ENCODE assay signal across 2 cellular contexts in the genomic region with DNA sequence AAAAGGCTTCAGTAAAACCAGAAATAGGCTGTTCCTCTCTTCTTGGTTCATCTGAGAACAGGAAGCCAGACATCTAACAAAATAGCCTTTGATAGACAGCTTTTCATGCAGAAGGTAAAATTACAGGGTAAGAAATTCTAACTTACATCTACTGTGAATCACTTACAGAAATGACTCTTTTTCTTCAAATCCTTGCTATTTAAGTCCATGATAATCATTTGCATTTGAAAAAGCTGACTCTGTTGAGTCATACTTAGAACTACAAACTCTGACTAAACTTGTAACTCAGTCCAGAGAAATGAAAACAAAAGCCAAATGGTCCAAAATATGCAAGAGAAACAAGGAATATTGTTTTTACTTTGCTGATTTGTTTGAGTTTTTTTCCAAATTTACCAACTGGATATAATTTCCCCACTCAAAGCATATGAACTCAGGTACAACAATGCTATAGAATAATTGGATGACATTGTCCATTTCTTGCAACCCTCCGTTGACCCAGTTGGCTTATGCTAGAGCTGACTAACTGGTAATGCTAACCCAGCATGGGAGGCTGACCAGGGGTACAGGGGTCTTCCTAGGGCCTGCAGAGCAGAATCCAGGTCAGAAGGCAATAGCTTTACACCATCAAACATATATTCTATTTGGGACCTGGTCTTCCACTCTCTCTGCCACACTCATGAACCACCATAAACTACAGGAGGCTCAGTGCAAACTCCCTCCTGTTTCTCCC.
TF ChIP-seq lines count a peak whose summit lies in the region.

No MANE protein-coding gene starts in this region.

TF ChIP-seq in IMR-90, 13 proteins besides CTCF, POLR2A, EP300 and RAD21:
- TF ChIP-seq FOS (IDR thresholded peaks at IDR 0.05; ENCODE audit: low read depth, low read length) (peak; percentile 73; the same call in 1 of the 2 replicates), MAFK (IDR thresholded peaks at IDR 0.05; ENCODE audit: low read depth, low read length) (peak; percentile 50; the same call in 1 of the 2 replicates), CHD1 (IDR thresholded peaks at IDR 0.05; ENCODE audit: low read depth, low read length) (no peak), MAZ (IDR thresholded peaks at IDR 0.05; ENCODE audit: borderline replicate concordance, low read depth, low read length) (no peak)
- TF ChIP-seq, protein P1, sequence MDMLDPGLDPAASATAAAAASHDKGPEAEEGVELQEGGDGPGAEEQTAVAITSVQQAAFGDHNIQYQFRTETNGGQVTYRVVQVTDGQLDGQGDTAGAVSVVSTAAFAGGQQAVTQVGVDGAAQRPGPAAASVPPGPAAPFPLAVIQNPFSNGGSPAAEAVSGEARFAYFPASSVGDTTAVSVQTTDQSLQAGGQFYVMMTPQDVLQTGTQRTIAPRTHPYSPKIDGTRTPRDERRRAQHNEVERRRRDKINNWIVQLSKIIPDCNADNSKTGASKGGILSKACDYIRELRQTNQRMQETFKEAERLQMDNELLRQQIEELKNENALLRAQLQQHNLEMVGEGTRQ (IDR thresholded peaks at IDR 0.05; ENCODE audit: low read depth, low read length), result no peak

TF ChIP-seq in GM23338, 12 proteins besides CTCF, POLR2A, EP300 and RAD21 (continued from another document):
- TF ChIP-seq ZNF331 (CRISPR knock-in tag; IDR thresholded peaks at IDR 0.05; ENCODE audit: low read depth) (no peak), ZNF114 (CRISPR knock-in tag; IDR thresholded peaks at IDR 0.05) (no peak), EZH2 (IDR thresholded peaks at IDR 0.05; ENCODE audit: low read depth, unreplicated experiment) (no peak), CREB1 (CRISPR knock-in tag; IDR thresholded peaks at IDR 0.05; ENCODE audit: low read depth) (no peak), ETS1 (IDR thresholded peaks at IDR 0.05) (no peak), NANOG (IDR thresholded peaks at IDR 0.05; ENCODE audit: borderline replicate concordance) (no peak), EZH2phosphoT487 (IDR thresholded peaks at IDR 0.05; ENCODE audit: unreplicated experiment) (no peak), POLR2AphosphoS5 (IDR thresholded peaks at IDR 0.05; ENCODE audit: low read depth) (no peak), REST (IDR thresholded peaks at IDR 0.05; ENCODE audit: unreplicated experiment) (no peak), STAT1 (IDR thresholded peaks at IDR 0.05; ENCODE audit: unreplicated experiment) (no peak)
- TF ChIP-seq, protein P2, sequence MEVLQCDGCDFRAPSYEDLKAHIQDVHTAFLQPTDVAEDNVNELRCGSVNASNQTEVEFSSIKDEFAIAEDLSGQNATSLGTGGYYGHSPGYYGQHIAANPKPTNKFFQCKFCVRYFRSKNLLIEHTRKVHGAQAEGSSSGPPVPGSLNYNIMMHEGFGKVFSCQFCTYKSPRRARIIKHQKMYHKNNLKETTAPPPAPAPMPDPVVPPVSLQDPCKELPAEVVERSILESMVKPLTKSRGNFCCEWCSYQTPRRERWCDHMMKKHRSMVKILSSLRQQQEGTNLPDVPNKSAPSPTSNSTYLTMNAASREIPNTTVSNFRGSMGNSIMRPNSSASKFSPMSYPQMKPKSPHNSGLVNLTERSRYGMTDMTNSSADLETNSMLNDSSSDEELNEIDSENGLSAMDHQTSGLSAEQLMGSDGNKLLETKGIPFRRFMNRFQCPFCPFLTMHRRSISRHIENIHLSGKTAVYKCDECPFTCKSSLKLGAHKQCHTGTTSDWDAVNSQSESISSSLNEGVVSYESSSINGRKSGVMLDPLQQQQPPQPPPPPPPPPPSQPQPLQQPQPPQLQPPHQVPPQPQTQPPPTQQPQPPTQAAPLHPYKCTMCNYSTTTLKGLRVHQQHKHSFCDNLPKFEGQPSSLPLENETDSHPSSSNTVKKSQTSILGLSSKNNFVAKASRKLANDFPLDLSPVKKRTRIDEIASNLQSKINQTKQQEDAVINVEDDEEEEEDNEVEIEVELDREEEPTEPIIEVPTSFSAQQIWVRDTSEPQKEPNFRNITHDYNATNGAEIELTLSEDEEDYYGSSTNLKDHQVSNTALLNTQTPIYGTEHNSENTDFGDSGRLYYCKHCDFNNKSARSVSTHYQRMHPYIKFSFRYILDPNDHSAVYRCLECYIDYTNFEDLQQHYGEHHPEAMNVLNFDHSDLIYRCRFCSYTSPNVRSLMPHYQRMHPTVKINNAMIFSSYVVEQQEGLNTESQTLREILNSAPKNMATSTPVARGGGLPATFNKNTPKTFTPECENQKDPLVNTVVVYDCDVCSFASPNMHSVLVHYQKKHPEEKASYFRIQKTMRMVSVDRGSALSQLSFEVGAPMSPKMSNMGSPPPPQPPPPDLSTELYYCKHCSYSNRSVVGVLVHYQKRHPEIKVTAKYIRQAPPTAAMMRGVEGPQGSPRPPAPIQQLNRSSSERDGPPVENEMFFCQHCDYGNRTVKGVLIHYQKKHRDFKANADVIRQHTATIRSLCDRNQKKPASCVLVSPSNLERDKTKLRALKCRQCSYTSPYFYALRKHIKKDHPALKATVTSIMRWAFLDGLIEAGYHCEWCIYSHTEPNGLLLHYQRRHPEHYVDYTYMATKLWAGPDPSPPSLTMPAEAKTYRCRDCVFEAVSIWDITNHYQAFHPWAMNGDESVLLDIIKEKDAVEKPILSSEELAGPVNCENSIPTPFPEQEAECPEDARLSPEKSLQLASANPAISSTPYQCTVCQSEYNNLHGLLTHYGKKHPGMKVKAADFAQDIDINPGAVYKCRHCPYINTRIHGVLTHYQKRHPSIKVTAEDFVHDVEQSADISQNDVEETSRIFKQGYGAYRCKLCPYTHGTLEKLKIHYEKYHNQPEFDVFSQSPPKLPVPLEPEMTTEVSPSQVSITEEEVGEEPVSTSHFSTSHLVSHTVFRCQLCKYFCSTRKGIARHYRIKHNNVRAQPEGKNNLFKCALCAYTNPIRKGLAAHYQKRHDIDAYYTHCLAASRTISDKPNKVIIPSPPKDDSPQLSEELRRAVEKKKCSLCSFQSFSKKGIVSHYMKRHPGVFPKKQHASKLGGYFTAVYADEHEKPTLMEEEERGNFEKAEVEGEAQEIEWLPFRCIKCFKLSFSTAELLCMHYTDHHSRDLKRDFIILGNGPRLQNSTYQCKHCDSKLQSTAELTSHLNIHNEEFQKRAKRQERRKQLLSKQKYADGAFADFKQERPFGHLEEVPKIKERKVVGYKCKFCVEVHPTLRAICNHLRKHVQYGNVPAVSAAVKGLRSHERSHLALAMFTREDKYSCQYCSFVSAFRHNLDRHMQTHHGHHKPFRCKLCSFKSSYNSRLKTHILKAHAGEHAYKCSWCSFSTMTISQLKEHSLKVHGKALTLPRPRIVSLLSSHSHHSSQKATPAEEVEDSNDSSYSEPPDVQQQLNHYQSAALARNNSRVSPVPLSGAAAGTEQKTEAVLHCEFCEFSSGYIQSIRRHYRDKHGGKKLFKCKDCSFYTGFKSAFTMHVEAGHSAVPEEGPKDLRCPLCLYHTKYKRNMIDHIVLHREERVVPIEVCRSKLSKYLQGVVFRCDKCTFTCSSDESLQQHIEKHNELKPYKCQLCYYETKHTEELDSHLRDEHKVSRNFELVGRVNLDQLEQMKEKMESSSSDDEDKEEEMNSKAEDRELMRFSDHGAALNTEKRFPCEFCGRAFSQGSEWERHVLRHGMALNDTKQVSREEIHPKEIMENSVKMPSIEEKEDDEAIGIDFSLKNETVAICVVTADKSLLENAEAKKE (CRISPR knock-in tag; IDR thresholded peaks at IDR 0.05), result no peak
